Comparison of ENCODE assay signal across 8 cellular contexts in genomic region chrX:44550563-44550962, GRCh38.
"Had no signal": no experiment of that assay in that cellular context is flagged by ENCODE, and none has a peak within 500 bp of the region (broad histone marks: within the 10 kb centered on the region; RNA-seq: fewer than 3 reads in every experiment).

No MANE protein-coding gene starts in this region.

- H3K27ac Mint-ChIP-seq: GM23338, H9, HFFc6 had no signal

- H3K27ac ChIP-seq: GM23248 had no signal

- DNase-seq: GM23248, GOT3, H7, H9, HCEC 1CT, HFFc6 had no signal

- H3K4me3 Mint-ChIP-seq: GM23338, H9, HFFc6 had no signal

- H3K36me3 ChIP-seq: HAP-1 had no signal

- H3K9me3 Mint-ChIP-seq: HFFc6 had no signal

- H3K9me3 ChIP-seq: HAP-1 had no signal

- H3K4me3 ChIP-seq: GM23248, GM23338, HAP-1 had no signal
